ENCODE assay signal across 9 cellular contexts in genomic region chr22:37907036-37907954, GRCh38. TPM values are rescaled to one million over a fixed set of nuclear protein-coding genes. Genes with fewer than 3 reads are reported as not detected.
DNase-seq lines count a peak whose midpoint lies in the region; ATAC-seq, FAIRE-seq and TF ChIP-seq lines count a peak whose summit lies in the region.
"Had no signal": no experiment of that assay in that cellular context is flagged by ENCODE, and none has a peak within 500 bp of the region (broad histone marks: within the 10 kb centered on the region; RNA-seq: fewer than 3 reads in every experiment).

No MANE protein-coding gene starts in this region.

- H3K36me3 ChIP-seq in heart left ventricle: peaks cover 0 to 4% (median 0%) of the 10 kb centered on the region in 9 donors
- H3K36me3 ChIP-seq in GM12878 (ENCODE audit: control insufficient read depth in 2 of 2, insufficient read depth in 2 of 2, low read length in 1 of 2): no peaks in the 10 kb centered on the region
- no peaks in the 10 kb centered on the region for H3K36me3 ChIP-seq in uterus

- H3K9me3 ChIP-seq in heart left ventricle (no peaks in the 10 kb centered on the region), GM12878 (replicated peaks; ENCODE audit: control insufficient read depth, insufficient read depth, low read length) (no peaks in the 10 kb centered on the region), uterus (no peaks in the 10 kb centered on the region)

- peak overlapping the region; percentile 94 for H3K4me2 ChIP-seq in GM12878 (ENCODE audit: control insufficient read depth, insufficient read depth)

- SMC1A ChIA-PET in GM12878 (lab: Charles Lee; ENCODE audit: uncharacterized antibody, unreplicated experiment): no interaction called here

- RAD21 ChIA-PET in GM12878 (lab: Charles Lee; ENCODE audit: unreplicated experiment): interaction anchor here (1.3 kb wide), 1 partner anchor 58 kb away, joined by 5 read pairs; no protein-coding TSS in a partner anchor

- TF ChIP-seq RAD21 in GM12878 (IDR thresholded peaks at IDR 0.05; ENCODE audit: insufficient read depth, low read depth, low read length): no peak

- no peak for TF ChIP-seq CTCF in heart left ventricle (IDR thresholded peaks at IDR 0.05)
- no peak for TF ChIP-seq CTCF in GM12878 (IDR thresholded peaks at IDR 0.05 in 2 of 3, conservative IDR thresholded peaks at IDR 0.05 in 1 of 3; ENCODE audit: control insufficient read depth in 2 of 3, extremely low read depth in 1 of 3, insufficient read depth in 1 of 3, low read depth in 3 of 3, low read length in 3 of 3)
- TF ChIP-seq CTCF in lower leg skin (IDR thresholded peaks at IDR 0.05): no peak
- no peak for TF ChIP-seq CTCF in uterus (IDR thresholded peaks at IDR 0.05)

- POLR2A ChIA-PET in GM12878 (lab: Charles Lee): interaction anchor here (2.8 kb wide), 1 partner anchor 10 kb away, joined by 16 read pairs; no protein-coding TSS in a partner anchor

- peak overlapping the region; percentile 70 for H2AFZ ChIP-seq in GM12878 (ENCODE audit: control insufficient read depth, low read depth, low read length)

- intact Hi-C loops in heart left ventricle (cut with DNase I) (loop anchor here in 1 of 10 donors (2.0 kb wide), 1 partner anchor 26 kb away; no protein-coding TSS in a partner anchor), left ventricle myocardium superior (cut with micrococcal nuclease) (no loop called here), GM12878 (cut with micrococcal nuclease; ENCODE audit: unreplicated experiment) (loop anchor here (2.0 to 5.0 kb wide), 2 partner anchors 28 to 60 kb away; no protein-coding TSS in a partner anchor), lower leg skin (cut with DNase I; ENCODE audit: low total_unique reads) (no loop called here), uterus (cut with DNase I; ENCODE audit: low total_unique reads) (no loop called here)

- TF ChIP-seq EP300 in GM12878 (IDR thresholded peaks at IDR 0.05; ENCODE audit: borderline replicate concordance in 1 of 2, control insufficient read depth in 1 of 2, low read depth in 2 of 2, low read length in 2 of 2): no peak

- H3K27ac ChIP-seq in heart left ventricle: peak overlapping the region; percentile 71 to 92 (median 86)
- H3K27ac ChIP-seq in GM12878 (ENCODE audit: control insufficient read depth, insufficient read depth): peak overlapping the region; percentile 59; the same call in 1 of the 2 replicates
- H3K27ac ChIP-seq in uterus: peak overlapping the region; percentile 94 to 96

- no peak for FAIRE-seq in GM12878 (lab: Jason Lieb, UNC)
- FAIRE-seq: endometrium had no signal

- no peaks in the 10 kb centered on the region for H3K27me3 ChIP-seq in heart left ventricle
- H3K27me3 ChIP-seq in GM12878 (replicated peaks in 1 of 2; ENCODE audit: control insufficient read depth in 2 of 2, insufficient read depth in 2 of 2, low read length in 1 of 2): no peaks in the 10 kb centered on the region
- H3K27me3 ChIP-seq in uterus: no peaks in the 10 kb centered on the region

- DNase-seq in heart left ventricle (no peak), left ventricle myocardium superior (no peak), GM12878 (ENCODE audit: low read depth, low spot score) (no peak), lower leg skin (ENCODE audit: low spot score in 2 of 2) (no peak), uterus (no peak), NCI-H524 treated with DMSO at 0.1 percent for 48 hours (lab: John Stamatoyannopoulos, UW) (no peak)

- H3K9ac ChIP-seq in GM12878 (ENCODE audit: control insufficient read depth, insufficient read depth, low read length): peak overlapping the region; percentile 63

- BruUV-seq in GM12878 (replicated peaks; lab: Mats Ljungman, UMichigan): TSS peak; percentile 53

- no peak for ATAC-seq in heart left ventricle
- no peak for ATAC-seq in left ventricle myocardium superior
- ATAC-seq in GM12878: no peak; the same call in 2 of the 3 replicates
- ATAC-seq in GM19467 (IDR thresholded peaks at IDR 0.05; ENCODE audit: unreplicated experiment): no peak
- ATAC-seq in HG02588 (IDR thresholded peaks at IDR 0.05; ENCODE audit: unreplicated experiment): no peak

- H3K4me3 ChIP-seq in heart left ventricle: peak overlapping the region; percentile 52 to 98 (median 68)
- H3K4me3 ChIP-seq in GM12878: peak overlapping the region; percentile 85
- H3K4me3 ChIP-seq in lower leg skin (ENCODE audit: low read depth, poor library complexity, severe bottlenecking): peak overlapping the region; percentile 59
- H3K4me3 ChIP-seq in uterus: peak overlapping the region; percentile 50 to 76

- in situ Hi-C loops in GM12878 (cut with MboI): no loop called here

- 38 to 53% (median 43%) methylated on average over 18 to 19 of the region's 19 CpGs for WGBS in heart left ventricle, 4 donors
- WGBS in GM12878 (ENCODE audit: insufficient coverage, insufficient replicate concordance, low lambda C conversion rate, missing lambda C conversion rate): 57% methylated on average over 19 of the region's 19 CpGs
- 26 to 36% methylated on average over 19 of the region's 19 CpGs for WGBS in lower leg skin, 2 donors

- H3K4me1 ChIP-seq in heart left ventricle: peaks cover 0 to 56% (median 29%) of the 10 kb centered on the region in 12 donors
- H3K4me1 ChIP-seq in GM12878 (ENCODE audit: control insufficient read depth, insufficient read depth, low read length): no peaks in the 10 kb centered on the region
- H3K4me1 ChIP-seq in uterus: peaks cover 0 to 17% of the 10 kb centered on the region in 2 donors

- peaks cover 2% of the 10 kb centered on the region; the same call in 1 of the 2 replicates for H3K79me2 ChIP-seq in GM12878 (ENCODE audit: control insufficient read depth, insufficient read depth, low read length)

- no peak for TF ChIP-seq POLR2A in heart left ventricle (IDR thresholded peaks at IDR 0.05)
- TF ChIP-seq POLR2A in GM12878 (IDR thresholded peaks at IDR 0.05; ENCODE audit: low read depth, low read length): peak; percentile 30; the same call in 1 of the 2 replicates
- TF ChIP-seq POLR2A in lower leg skin (IDR thresholded peaks at IDR 0.05): no peak
- TF ChIP-seq POLR2A in uterus (IDR thresholded peaks at IDR 0.05): no peak

- H4K20me1 ChIP-seq in GM12878 (ENCODE audit: control insufficient read depth, insufficient read depth): no peaks in the 10 kb centered on the region

- CTCF ChIA-PET in GM12878 (lab: Yijun Ruan, JAX): interaction anchor here (0.8 to 2.3 kb wide), 4 partner anchors 11 to 273 kb away, joined by 3 to 13 read pairs (median 4); no protein-coding TSS in a partner anchor

RNA-seq across cellular contexts. Expression of gene MICALL1, which starts 1.2 kb away (rescaled TPM):
- total RNA-seq in heart left ventricle (10 to 100 TPM; 15.8 to 40.7 (median 17.8) TPM), left ventricle myocardium superior (20.1 TPM), GM12878 (2014; rRNA removed) (11.6 and 15.0 TPM in 2 replicates), GM12878 (2014; rRNA removed; fragmentation: Illumina TruSeq; extraction: Trizol) (8.6 and 8.8 TPM in 2 replicates), GM12878 (2021) (26.0 and 30.7 TPM in 2 replicates), lower leg skin (100 to 1,000 TPM; 124 to 150 (median 143) TPM), uterus (10 to 100 TPM in 3 of 4 donors, 1 to 10 TPM in 1; 7.4 to 96.6 (median 46.6) TPM)
- polyA plus RNA-seq in heart left ventricle (10 to 100 TPM; 10.6 to 21.3 TPM), GM12878 (2011; rRNA removed) (3.4 and 6.3 TPM in 2 replicates), GM12878 (2014; fragmentation: Illumina TruSeq; extraction: Trizol) (7.7 and 12.5 TPM in 2 replicates), GM12878 (2014; fragmentation: Nextera tagmentation; extraction: Ambion mirVana) (1 to 10 TPM in 1 of 2 experiments, under 1 TPM in 1; 0.72 to 2.0 TPM), GM12878 (2014; rRNA removed) (12.2 and 15.8 TPM in 2 replicates), GM12878 (2016; fragmentation: Nextera tagmentation; extraction: Ambion mirVana) (1 to 10 TPM; 2.5 to 6.9 TPM)
- total RNA-seq in GM12878 (2013; cell fraction: nucleolus; rRNA removed): 17.2 and 20.1 TPM in 2 replicates
- polyA plus RNA-seq in GM12878 (2011; ENCODE audit: low read depth): 4.6 TPM
- 9.6 and 12.2 TPM in 2 replicates for polyA plus RNA-seq in GM12878 (2011; cell fraction: cytosol; rRNA removed)
- polyA plus RNA-seq in GM12878 (2011; cell fraction: nucleus; rRNA removed): 12.7 and 20.2 TPM in 2 replicates
- polyA plus RNA-seq in GM12878 (2012): 6.8 and 9.8 TPM in 2 replicates
- 8.4 and 21.8 TPM in 2 replicates for polyA minus RNA-seq in GM12878 (2011; rRNA and poly(A)+ RNA removed)
- polyA minus RNA-seq in GM12878 (2011; cell fraction: cytosol; rRNA and poly(A)+ RNA removed): 11.4 and 12.1 TPM in 2 replicates
- 5.7 and 12.5 TPM in 2 replicates for polyA minus RNA-seq in GM12878 (2011; cell fraction: nucleus; rRNA and poly(A)+ RNA removed)

RNA-seq across cellular contexts. Expression of gene C22orf23, which starts 46.1 kb away (rescaled TPM):
- total RNA-seq in heart left ventricle (under 1 TPM in 7 of 9 donors, not detected in 2; 0.16 to 0.80 (median 0.44) TPM), left ventricle myocardium superior (0.30 TPM), GM12878 (2014; rRNA removed) (0.11 TPM in 1 of 2 replicates, not detected in the other), GM12878 (2014; rRNA removed; fragmentation: Illumina TruSeq; extraction: Trizol) (0.14 TPM in 1 of 2 replicates, not detected in the other), GM12878 (2021) (not detected in 2 replicates), lower leg skin (not detected), uterus (under 1 TPM in 2 of 4 donors, not detected in 2; 0.40 to 0.76 TPM)
- polyA plus RNA-seq in heart left ventricle (under 1 TPM; 0.37 to 0.65 TPM), GM12878 (2011; rRNA removed) (0.10 and 0.17 TPM in 2 replicates), GM12878 (2014; fragmentation: Illumina TruSeq; extraction: Trizol) (0.04 TPM in 1 of 2 replicates, not detected in the other), GM12878 (2014; fragmentation: Nextera tagmentation; extraction: Ambion mirVana) (not detected), GM12878 (2014; rRNA removed) (0.11 TPM in 1 of 2 replicates, not detected in the other), GM12878 (2016; fragmentation: Nextera tagmentation; extraction: Ambion mirVana) (under 1 TPM; 0.11 to 0.38 TPM)
- not detected in 2 replicates for total RNA-seq in GM12878 (2013; cell fraction: nucleolus; rRNA removed)
- not detected for polyA plus RNA-seq in GM12878 (2011; ENCODE audit: low read depth)
- 0.06 and 0.10 TPM in 2 replicates for polyA plus RNA-seq in GM12878 (2011; cell fraction: cytosol; rRNA removed)
- polyA plus RNA-seq in GM12878 (2011; cell fraction: nucleus; rRNA removed): 0.07 and 0.21 TPM in 2 replicates
- polyA plus RNA-seq in GM12878 (2012): 0.18 and 0.24 TPM in 2 replicates
- polyA minus RNA-seq in GM12878 (2011; rRNA and poly(A)+ RNA removed): not detected in 2 replicates
- not detected in 2 replicates for polyA minus RNA-seq in GM12878 (2011; cell fraction: cytosol; rRNA and poly(A)+ RNA removed)
- 0.24 TPM in 1 of 2 replicates, not detected in the other for polyA minus RNA-seq in GM12878 (2011; cell fraction: nucleus; rRNA and poly(A)+ RNA removed)

RNA-seq across cellular contexts. Expression of gene POLR2F, which starts 46.2 kb away (rescaled TPM):
- 100 to 1,000 TPM in 1 of 9 donors, 10 to 100 TPM in 8; 60.7 to 120 (median 77.5) TPM for total RNA-seq in heart left ventricle
- polyA plus RNA-seq in heart left ventricle: 100 to 1,000 TPM; 140 to 218 TPM
- 90.7 TPM for total RNA-seq in left ventricle myocardium superior
- total RNA-seq in GM12878 (2013; cell fraction: nucleolus; rRNA removed): 33.4 and 34.0 TPM in 2 replicates
- 71.9 and 93.2 TPM in 2 replicates for total RNA-seq in GM12878 (2014; rRNA removed)
- total RNA-seq in GM12878 (2014; rRNA removed; fragmentation: Illumina TruSeq; extraction: Trizol): 70.3 and 78.3 TPM in 2 replicates
- total RNA-seq in GM12878 (2021): 86.8 and 86.9 TPM in 2 replicates
- polyA plus RNA-seq in GM12878 (2011; ENCODE audit: low read depth): 24.3 TPM
- 67.4 and 90.7 TPM in 2 replicates for polyA plus RNA-seq in GM12878 (2011; rRNA removed)
- polyA plus RNA-seq in GM12878 (2011; cell fraction: cytosol; rRNA removed): 96.3 and 137 TPM in 2 replicates
- 54.2 and 86.7 TPM in 2 replicates for polyA plus RNA-seq in GM12878 (2011; cell fraction: nucleus; rRNA removed)
- polyA plus RNA-seq in GM12878 (2012): 57.8 and 79.2 TPM in 2 replicates
- 23.2 and 86.8 TPM in 2 replicates for polyA plus RNA-seq in GM12878 (2014; fragmentation: Illumina TruSeq; extraction: Trizol)
- 100 to 1,000 TPM; 109 to 133 TPM for polyA plus RNA-seq in GM12878 (2014; fragmentation: Nextera tagmentation; extraction: Ambion mirVana)
- polyA plus RNA-seq in GM12878 (2014; rRNA removed): 165 and 203 TPM in 2 replicates
- 100 to 1,000 TPM; 209 to 218 TPM for polyA plus RNA-seq in GM12878 (2016; fragmentation: Nextera tagmentation; extraction: Ambion mirVana)
- polyA minus RNA-seq in GM12878 (2011; rRNA and poly(A)+ RNA removed): 12.5 and 12.9 TPM in 2 replicates
- polyA minus RNA-seq in GM12878 (2011; cell fraction: cytosol; rRNA and poly(A)+ RNA removed): 12.1 and 14.2 TPM in 2 replicates
- 4.1 and 10.6 TPM in 2 replicates for polyA minus RNA-seq in GM12878 (2011; cell fraction: nucleus; rRNA and poly(A)+ RNA removed)
- 10 to 100 TPM; 33.3 to 83.9 (median 57.6) TPM for total RNA-seq in lower leg skin
- 10 to 100 TPM; 31.5 to 63.8 (median 43.3) TPM for total RNA-seq in uterus

RNA-seq across cellular contexts. Expression of gene EIF3L, which starts 58.1 kb away (rescaled TPM):
- total RNA-seq in heart left ventricle (100 to 1,000 TPM; 237 to 456 (median 369) TPM), left ventricle myocardium superior (403 TPM), GM12878 (2014; rRNA removed) (624 and 646 TPM in 2 replicates), GM12878 (2014; rRNA removed; fragmentation: Illumina TruSeq; extraction: Trizol) (493 and 525 TPM in 2 replicates), GM12878 (2021) (593 and 613 TPM in 2 replicates), lower leg skin (100 to 1,000 TPM; 392 to 558 (median 489) TPM), uterus (100 to 1,000 TPM; 290 to 559 (median 413) TPM)
- polyA plus RNA-seq in heart left ventricle (100 to 1,000 TPM; 111 to 284 TPM), GM12878 (2011; rRNA removed) (1,037 and 1,269 TPM in 2 replicates), GM12878 (2014; fragmentation: Illumina TruSeq; extraction: Trizol) (783 and 881 TPM in 2 replicates), GM12878 (2014; fragmentation: Nextera tagmentation; extraction: Ambion mirVana) (100 to 1,000 TPM; 521 to 732 TPM), GM12878 (2014; rRNA removed) (613 and 643 TPM in 2 replicates), GM12878 (2016; fragmentation: Nextera tagmentation; extraction: Ambion mirVana) (100 to 1,000 TPM; 294 to 302 TPM)
- 152 and 153 TPM in 2 replicates for total RNA-seq in GM12878 (2013; cell fraction: nucleolus; rRNA removed)
- polyA plus RNA-seq in GM12878 (2011; ENCODE audit: low read depth): 933 TPM
- 868 and 904 TPM in 2 replicates for polyA plus RNA-seq in GM12878 (2011; cell fraction: cytosol; rRNA removed)
- polyA plus RNA-seq in GM12878 (2011; cell fraction: nucleus; rRNA removed): 244 and 332 TPM in 2 replicates
- polyA plus RNA-seq in GM12878 (2012): 1,002 and 1,217 TPM in 2 replicates
- polyA minus RNA-seq in GM12878 (2011; rRNA and poly(A)+ RNA removed): 1,170 and 1,376 TPM in 2 replicates
- polyA minus RNA-seq in GM12878 (2011; cell fraction: cytosol; rRNA and poly(A)+ RNA removed): 183 and 194 TPM in 2 replicates
- polyA minus RNA-seq in GM12878 (2011; cell fraction: nucleus; rRNA and poly(A)+ RNA removed): 89.0 and 104 TPM in 2 replicates
